In genomic region chr22:49427341-49427740, GRCh38 we compare ENCODE assay signal across 17 cellular contexts.
DNase-seq lines count a peak whose midpoint lies in the region; ATAC-seq and TF ChIP-seq lines count a peak whose summit lies in the region.
"Had no signal": no experiment of that assay in that cellular context is flagged by ENCODE, and none has a peak within 500 bp of the region (broad histone marks: within the 10 kb centered on the region; RNA-seq: fewer than 3 reads in every experiment).

No MANE protein-coding gene starts in this region.

- peak in 1 of 2 donors; percentile 32 for ATAC-seq in natural killer cell treated with Interleukin-12 subunit alpha and Interleukin-12 subunit beta and Interleukin-15 and Interleukin-18, amount 100 ng/mL, for 72 hours
- no peak for ATAC-seq in natural killer cell

- TF ChIP-seq CTCF in natural killer cell (IDR thresholded peaks at IDR 0.05) (no peak), type B pancreatic cell (conservative IDR thresholded peaks at IDR 0.05) (no peak)

- intact Hi-C loops in natural killer cell (cut with micrococcal nuclease) = no loop called here

- H3K27me3 Mint-ChIP-seq in natural killer cell treated with Interleukin-12 subunit alpha and Interleukin-12 subunit beta and Interleukin-15 and Interleukin-18, amount 100 ng/mL, for 72 hours = no peaks in the 10 kb centered on the region
- H3K27me3 Mint-ChIP-seq in natural killer cell (ENCODE audit: low read depth in 2 of 2) (no peaks in the 10 kb centered on the region), type B pancreatic cell (peaks cover 75% of the 10 kb centered on the region)

- no peak overlapping the region for H3K27ac Mint-ChIP-seq in natural killer cell treated with Interleukin-12 subunit alpha and Interleukin-12 subunit beta and Interleukin-15 and Interleukin-18, amount 100 ng/mL, for 72 hours
- H3K27ac Mint-ChIP-seq in natural killer cell (no peak overlapping the region), type B pancreatic cell (no peak overlapping the region)
- H3K27ac Mint-ChIP-seq: CD4-positive, alpha-beta memory T cell; HFFc6 had no signal

- no peaks in the 10 kb centered on the region for H3K36me3 Mint-ChIP-seq in natural killer cell treated with Interleukin-12 subunit alpha and Interleukin-12 subunit beta and Interleukin-15 and Interleukin-18, amount 100 ng/mL, for 72 hours
- no peaks in the 10 kb centered on the region for H3K36me3 Mint-ChIP-seq in natural killer cell
- H3K36me3 Mint-ChIP-seq in type B pancreatic cell = no peaks in the 10 kb centered on the region
- H3K36me3 Mint-ChIP-seq: CD4-positive, alpha-beta memory T cell had no signal

- DNase-seq in natural killer cell treated with Interleukin-12 subunit alpha and Interleukin-12 subunit beta and Interleukin-15 and Interleukin-18, amount 100 ng/mL, for 72 hours (ENCODE audit: low spot score) = peak; percentile 51
- DNase-seq in natural killer cell (no peak), ecto neural progenitor cell (ENCODE audit: low spot score) (peak; percentile 30), mesenteric fat pad (ENCODE audit: low spot score) (peak; percentile 72), type B pancreatic cell (ENCODE audit: extremely low spot score, unreplicated experiment) (peak; percentile 39), T-helper 9 cell (no peak), iPS-NIHi7 (ENCODE audit: extremely low spot score) (no peak), RKO (ENCODE audit: low spot score) (no peak)
- DNase-seq: C1 segment of cervical spinal cord; Calu3; CD4-positive, alpha-beta memory T cell; COR-L47; DMS53; DMS79 treated with DMSO at 0.1 percent for 48 hours; GF-D8; GOT3; HFFc6 had no signal

- no peak overlapping the region for H3K4me3 Mint-ChIP-seq in natural killer cell treated with Interleukin-12 subunit alpha and Interleukin-12 subunit beta and Interleukin-15 and Interleukin-18, amount 100 ng/mL, for 72 hours
- H3K4me3 Mint-ChIP-seq in natural killer cell (no peak overlapping the region), type B pancreatic cell (no peak overlapping the region)
- H3K4me3 Mint-ChIP-seq: CD4-positive, alpha-beta memory T cell; HFFc6 had no signal

- no peaks in the 10 kb centered on the region for H3K4me1 Mint-ChIP-seq in natural killer cell treated with Interleukin-12 subunit alpha and Interleukin-12 subunit beta and Interleukin-15 and Interleukin-18, amount 100 ng/mL, for 72 hours (ENCODE audit: low read depth in 2 of 2)
- H3K4me1 Mint-ChIP-seq in natural killer cell = no peaks in the 10 kb centered on the region
- no peaks in the 10 kb centered on the region for H3K4me1 Mint-ChIP-seq in type B pancreatic cell (ENCODE audit: unreplicated experiment)
- H3K4me1 Mint-ChIP-seq: CD4-positive, alpha-beta memory T cell had no signal

- no peaks in the 10 kb centered on the region for H3K9me3 Mint-ChIP-seq in natural killer cell treated with Interleukin-12 subunit alpha and Interleukin-12 subunit beta and Interleukin-15 and Interleukin-18, amount 100 ng/mL, for 72 hours
- H3K9me3 Mint-ChIP-seq in natural killer cell (no peaks in the 10 kb centered on the region), type B pancreatic cell (no peaks in the 10 kb centered on the region)

Comparison
In these comparisons a context has a peak if more than half of its experiments do, and no peak if none do; other contexts are left out.
1. DNase-seq: peak in natural killer cell treated with Interleukin-12 subunit alpha and Interleukin-12 subunit beta and Interleukin-15 and Interleukin-18, amount 100 ng/mL, for 72 hours (single experiment), ecto neural progenitor cell (single experiment), mesenteric fat pad (single experiment) and type B pancreatic cell (single experiment); none in natural killer cell (single experiment), T-helper 9 cell (single experiment), iPS-NIHi7 (single experiment) and RKO (single experiment).